ENCODE assay signal across 15 cellular contexts in the genomic region with DNA sequence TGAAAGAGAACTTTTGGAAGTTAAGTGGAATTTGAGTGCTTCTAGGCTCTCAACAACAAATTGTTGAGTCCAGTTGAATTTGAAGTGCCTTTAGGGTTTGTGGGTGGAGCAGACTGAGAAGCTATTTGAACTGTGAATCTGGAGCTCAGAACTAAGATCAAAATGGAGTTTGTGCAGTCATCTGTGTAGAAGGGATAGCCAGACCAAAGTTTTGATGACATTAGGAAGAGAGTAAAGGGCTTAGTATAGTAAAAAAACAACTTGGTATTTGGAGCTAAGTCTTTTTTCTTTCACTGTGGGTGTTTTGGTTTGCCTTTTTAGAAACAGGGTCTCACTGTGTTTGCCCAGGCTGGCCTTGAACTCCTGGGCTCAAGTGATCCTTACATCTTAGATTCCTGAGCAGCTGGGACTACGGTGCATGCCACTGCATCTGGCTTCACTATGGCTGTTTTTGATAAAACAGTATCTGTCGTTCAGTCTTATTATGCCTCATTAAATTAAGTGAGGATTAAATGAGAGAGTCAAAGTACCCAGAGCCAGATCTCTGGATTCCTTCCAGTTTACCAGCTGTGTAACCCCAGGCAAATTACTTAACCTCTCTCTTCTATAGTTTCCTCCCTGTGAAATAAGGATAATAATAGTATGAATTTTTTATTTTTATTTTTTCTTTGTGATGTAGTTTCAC. TPM values are rescaled to one million over a fixed set of nuclear protein-coding genes. Genes with fewer than 3 reads are reported as not detected.
A peak's percentile ranks its signal among the peaks of the same experiment; 100 is the strongest.
DNase-seq lines count a peak whose midpoint lies in the region; ATAC-seq and TF ChIP-seq lines count a peak whose summit lies in the region.
"Had no signal": no experiment of that assay in that cellular context is flagged by ENCODE, and none has a peak within 500 bp of the region (broad histone marks: within the 10 kb centered on the region; RNA-seq: fewer than 3 reads in every experiment).

No MANE protein-coding gene starts in this region.

- H3K27me3 Mint-ChIP-seq in MCF 10A (ENCODE audit: insufficient read depth, unreplicated experiment) (no peaks in the 10 kb centered on the region), type B pancreatic cell (no peaks in the 10 kb centered on the region)
- H3K27me3 Mint-ChIP-seq in activated T-helper 2 cell treated with anti-CD3 and anti-CD28 coated beads, Interferon-gamma antibody, Interleukin-2, Interleukin-4, amounts not matched to agents 10 μg/mL and 5 μg/mL and 100 μg/mL, durations not matched to agents 14 hours and 24 hours and 36 hours (ENCODE audit: low read depth), result no peaks in the 10 kb centered on the region

- no peak for DNase-seq in MCF 10A (ENCODE audit: unreplicated experiment)
- DNase-seq in mammary epithelial cell, result no peak
- DNase-seq in NCI-H2107 treated with DMSO at 0.1 percent for 48 hours (lab: John Stamatoyannopoulos, UW; ENCODE audit: unreplicated experiment), result peak; percentile 66
- no peak for DNase-seq in activated T-helper 2 cell treated with anti-CD3 and anti-CD28 coated beads, Interferon-gamma antibody, Interleukin-2, Interleukin-4, amounts not matched to agents 10 μg/mL and 5 μg/mL and 100 μg/mL, durations not matched to agents 14 hours and 24 hours and 36 hours (ENCODE audit: low spot score)
- DNase-seq in type B pancreatic cell (ENCODE audit: extremely low spot score, unreplicated experiment), result no peak
- DNase-seq in NCI-H1092 (lab: John Stamatoyannopoulos, UW), result no peak
- no peak for DNase-seq in H4 (ENCODE audit: low spot score)
- DNase-seq: amniotic stem cell, H9, mesendoderm, NCI-H2227 treated with DMSO at 0.1 percent for 48 hours, nucleus accumbens, SHP77 treated with DMSO at 0.1 percent for 48 hours had no signal

- CTCF ChIA-PET in MCF 10A (lab: Yijun Ruan, JAX) (interaction anchor here (1.2 to 1.4 kb wide), 2 partner anchors 16 to 96 kb away, joined by 3 to 8 read pairs; no protein-coding TSS in a partner anchor), mammary epithelial cell (lab: Charles Lee; ENCODE audit: low non-redundant PET) (interaction anchor here (0.7 kb wide), 1 partner anchor 29 kb away, joined by 3 read pairs; no protein-coding TSS in a partner anchor)

- H3K4me3 Mint-ChIP-seq in MCF 10A (ENCODE audit: unreplicated experiment) (no peak overlapping the region), type B pancreatic cell (no peak overlapping the region)
- H3K4me3 Mint-ChIP-seq in activated T-helper 2 cell treated with anti-CD3 and anti-CD28 coated beads, Interferon-gamma antibody, Interleukin-2, Interleukin-4, amounts not matched to agents 10 μg/mL and 5 μg/mL and 100 μg/mL, durations not matched to agents 14 hours and 24 hours and 36 hours (ENCODE audit: low read depth), result no peak overlapping the region
- H3K4me3 Mint-ChIP-seq: H9 had no signal

- H3K4me1 Mint-ChIP-seq in MCF 10A (ENCODE audit: insufficient read depth, unreplicated experiment) (peaks cover 24% of the 10 kb centered on the region), type B pancreatic cell (ENCODE audit: unreplicated experiment) (peaks cover 30% of the 10 kb centered on the region)
- peaks cover 47% of the 10 kb centered on the region for H3K4me1 Mint-ChIP-seq in activated T-helper 2 cell treated with anti-CD3 and anti-CD28 coated beads, Interferon-gamma antibody, Interleukin-2, Interleukin-4, amounts not matched to agents 10 μg/mL and 5 μg/mL and 100 μg/mL, durations not matched to agents 14 hours and 24 hours and 36 hours (ENCODE audit: low read depth)

- H3K4me1 ChIP-seq in mammary epithelial cell (ENCODE audit: insufficient read depth, low read length), result peaks cover 5% of the 10 kb centered on the region

- WGBS in mammary epithelial cell (ENCODE audit: low coverage, missing lambda C conversion rate), result 73% methylated on average over 2 of the region's 2 CpGs

- H3K36me3 ChIP-seq in mammary epithelial cell (ENCODE audit: insufficient read depth, low read length), result no peaks in the 10 kb centered on the region

- H3K36me3 Mint-ChIP-seq in MCF 10A (ENCODE audit: insufficient read depth, unreplicated experiment) (peaks cover 21% of the 10 kb centered on the region), type B pancreatic cell (peaks cover 11% of the 10 kb centered on the region)
- peaks cover 38% of the 10 kb centered on the region for H3K36me3 Mint-ChIP-seq in activated T-helper 2 cell treated with anti-CD3 and anti-CD28 coated beads, Interferon-gamma antibody, Interleukin-2, Interleukin-4, amounts not matched to agents 10 μg/mL and 5 μg/mL and 100 μg/mL, durations not matched to agents 14 hours and 24 hours and 36 hours (ENCODE audit: low read depth)

- H4K20me1 ChIP-seq in mammary epithelial cell (ENCODE audit: insufficient read depth, low read length), result no peaks in the 10 kb centered on the region

- no TSS peak for BruUV-seq in MCF 10A (replicated peaks; lab: Mats Ljungman, UMichigan)
- BruUV-seq in mammary epithelial cell (replicated peaks; lab: Mats Ljungman, UMichigan), result no TSS peak

- H2AFZ ChIP-seq in mammary epithelial cell (ENCODE audit: low read depth, low read length), result no peak overlapping the region

- no peaks in the 10 kb centered on the region for H3K9me3 ChIP-seq in mammary epithelial cell (replicated peaks; ENCODE audit: insufficient read depth, low read length)
- H3K9me3 ChIP-seq: gastroesophageal sphincter had no signal

- H3K4me2 ChIP-seq in mammary epithelial cell (ENCODE audit: insufficient read depth, low read depth, low read length), result no peak overlapping the region

- TF ChIP-seq CTCF in MCF 10A (IDR thresholded peaks at IDR 0.05; ENCODE audit: unreplicated experiment), result no peak
- TF ChIP-seq CTCF in mammary epithelial cell (conservative IDR thresholded peaks at IDR 0.05 in 1 of 2, IDR thresholded peaks at IDR 0.05 in 1 of 2; ENCODE audit: extremely low read depth in 1 of 2, insufficient read depth in 1 of 2, low read depth in 1 of 2, low read length in 2 of 2), result no peak
- TF ChIP-seq CTCF in type B pancreatic cell (conservative IDR thresholded peaks at IDR 0.05), result no peak

- intact Hi-C loops in MCF 10A (cut with micrococcal nuclease) (no loop called here), mammary epithelial cell (cut with micrococcal nuclease) (no loop called here)
- intact Hi-C loops in activated T-helper 2 cell treated with anti-CD3 and anti-CD28 coated beads, Interferon-gamma antibody, Interleukin-2, Interleukin-4, amounts not matched to agents 10 μg/mL and 5 μg/mL and 100 μg/mL, durations not matched to agents 14 hours and 24 hours and 36 hours (cut with micrococcal nuclease), result no loop called here

- H3K27ac ChIP-seq in mammary epithelial cell (ENCODE audit: insufficient read depth, low read depth, low read length), result no peak overlapping the region
- H3K27ac ChIP-seq: gastroesophageal sphincter had no signal

- H3K9ac ChIP-seq in mammary epithelial cell (ENCODE audit: insufficient read depth, low read length), result no peak overlapping the region

- H3K4me3 ChIP-seq in mammary epithelial cell (replicated peaks in 1 of 3; ENCODE audit: insufficient read depth in 1 of 3, low read depth in 2 of 3, low read length in 3 of 3), result no peak overlapping the region
- H3K4me3 ChIP-seq: gastroesophageal sphincter had no signal

- H3K27ac Mint-ChIP-seq in MCF 10A (ENCODE audit: low read depth, unreplicated experiment) (peak overlapping the region; percentile 3), type B pancreatic cell (peak overlapping the region; percentile 57)
- H3K27ac Mint-ChIP-seq in activated T-helper 2 cell treated with anti-CD3 and anti-CD28 coated beads, Interferon-gamma antibody, Interleukin-2, Interleukin-4, amounts not matched to agents 10 μg/mL and 5 μg/mL and 100 μg/mL, durations not matched to agents 14 hours and 24 hours and 36 hours, result peak overlapping the region; percentile 42

- POLR2A ChIA-PET in MCF 10A (lab: Yijun Ruan, JAX), result interaction anchor here (0.7 to 0.9 kb wide), 3 partner anchors 10 to 300 kb away, joined by 3 to 4 read pairs (median 3); no protein-coding TSS in a partner anchor

- in situ Hi-C loops in mammary epithelial cell (cut with MboI; ENCODE audit: low sequenced_read_pairs in 2 of 2), result no loop called here

- peaks cover 56% of the 10 kb centered on the region for H3K79me2 ChIP-seq in mammary epithelial cell (ENCODE audit: insufficient read depth, low read length)

- H3K27me3 ChIP-seq in mammary epithelial cell (ENCODE audit: insufficient read depth, low read length), result no peaks in the 10 kb centered on the region
- H3K27me3 ChIP-seq: gastroesophageal sphincter had no signal

- dilution Hi-C loops in mammary epithelial cell (cut with HindIII; ENCODE audit: low sequenced_read_pairs), result no loop called here

- ATAC-seq in GM19452 (IDR thresholded peaks at IDR 0.05; ENCODE audit: unreplicated experiment), result no peak
- ATAC-seq: gastroesophageal sphincter had no signal

- no peaks in the 10 kb centered on the region for H3K9me3 Mint-ChIP-seq in MCF 10A (ENCODE audit: unreplicated experiment)
- no peaks in the 10 kb centered on the region for H3K9me3 Mint-ChIP-seq in activated T-helper 2 cell treated with anti-CD3 and anti-CD28 coated beads, Interferon-gamma antibody, Interleukin-2, Interleukin-4, amounts not matched to agents 10 μg/mL and 5 μg/mL and 100 μg/mL, durations not matched to agents 14 hours and 24 hours and 36 hours
- no peaks in the 10 kb centered on the region for H3K9me3 Mint-ChIP-seq in type B pancreatic cell
- H3K9me3 Mint-ChIP-seq: H9 had no signal

RNA-seq across cellular contexts. Expression of a gene that starts 20.0 kb away (rescaled TPM):
- total RNA-seq in MCF 10A (2022) (39.7 and 62.9 TPM in 2 replicates), mammary epithelial cell (10 to 100 TPM; 56.5 to 84.3 TPM), type B pancreatic cell (ENCODE audit: low replicate concordance) (108 and 114 TPM in 2 replicates)
- polyA plus RNA-seq in mammary epithelial cell, result 120 TPM
- 92.7 TPM for polyA minus RNA-seq in mammary epithelial cell
- 179 and 195 TPM in 2 replicates for total RNA-seq in activated T-helper 2 cell treated with anti-CD3 and anti-CD28 coated beads, Interferon-gamma antibody, Interleukin-2, Interleukin-4, amounts not matched to agents 10 μg/mL and 5 μg/mL and 100 μg/mL, durations not matched to agents 14 hours and 24 hours and 36 hours
- 115 and 126 TPM in 2 replicates for total RNA-seq in H4 (2014; rRNA removed; shearing (Covaris generic))

RNA-seq across cellular contexts. Expression of a gene that starts 24.2 kb away (rescaled TPM):
- total RNA-seq in MCF 10A (2022), result 0.65 and 1.0 TPM in 2 replicates
- total RNA-seq in mammary epithelial cell, result 10 to 100 TPM; 13.0 to 16.1 TPM
- 15.3 TPM for polyA plus RNA-seq in mammary epithelial cell
- 13.9 TPM for polyA minus RNA-seq in mammary epithelial cell
- 42.5 and 45.0 TPM in 2 replicates for total RNA-seq in activated T-helper 2 cell treated with anti-CD3 and anti-CD28 coated beads, Interferon-gamma antibody, Interleukin-2, Interleukin-4, amounts not matched to agents 10 μg/mL and 5 μg/mL and 100 μg/mL, durations not matched to agents 14 hours and 24 hours and 36 hours
- 247 and 465 TPM in 2 replicates for total RNA-seq in type B pancreatic cell (ENCODE audit: low replicate concordance)
- total RNA-seq in H4 (2014; rRNA removed; shearing (Covaris generic)), result 102 and 133 TPM in 2 replicates

RNA-seq across cellular contexts. Expression of a gene that starts 50.4 kb away (rescaled TPM):
- 13.4 and 19.0 TPM in 2 replicates for total RNA-seq in MCF 10A (2022)
- 1 to 10 TPM; 1.8 to 6.4 TPM for total RNA-seq in mammary epithelial cell
- 1.1 TPM for polyA plus RNA-seq in mammary epithelial cell
- not detected for polyA minus RNA-seq in mammary epithelial cell
- 5.4 and 6.1 TPM in 2 replicates for total RNA-seq in activated T-helper 2 cell treated with anti-CD3 and anti-CD28 coated beads, Interferon-gamma antibody, Interleukin-2, Interleukin-4, amounts not matched to agents 10 μg/mL and 5 μg/mL and 100 μg/mL, durations not matched to agents 14 hours and 24 hours and 36 hours
- 4.7 and 8.7 TPM in 2 replicates for total RNA-seq in type B pancreatic cell (ENCODE audit: low replicate concordance)
- total RNA-seq in H4 (2014; rRNA removed; shearing (Covaris generic)), result 0.12 and 0.16 TPM in 2 replicates

RNA-seq across cellular contexts. Expression of a gene that starts 50.5 kb away (rescaled TPM):
- total RNA-seq in MCF 10A (2022) (2.0 and 2.3 TPM in 2 replicates), mammary epithelial cell (1 to 10 TPM; 1.0 to 1.2 TPM), type B pancreatic cell (ENCODE audit: low replicate concordance) (2.1 and 3.8 TPM in 2 replicates)
- polyA plus RNA-seq in mammary epithelial cell, result 0.08 TPM
- not detected for polyA minus RNA-seq in mammary epithelial cell
- total RNA-seq in activated T-helper 2 cell treated with anti-CD3 and anti-CD28 coated beads, Interferon-gamma antibody, Interleukin-2, Interleukin-4, amounts not matched to agents 10 μg/mL and 5 μg/mL and 100 μg/mL, durations not matched to agents 14 hours and 24 hours and 36 hours, result 1.1 TPM in 2 replicates
- 0.08 and 0.90 TPM in 2 replicates for total RNA-seq in H4 (2014; rRNA removed; shearing (Covaris generic))

Comparison
In these comparisons a context has a peak if more than half of its experiments do, and no peak if none do; other contexts are left out.
1. H3K27ac Mint-ChIP-seq: peak in every context shown above with its lines; median percentile 57 in type B pancreatic cell; 42 in activated T-helper 2 cell treated with anti-CD3 and anti-CD28 coated beads, Interferon-gamma antibody, Interleukin-2, Interleukin-4, amounts not matched to agents 10 μg/mL and 5 μg/mL and 100 μg/mL, durations not matched to agents 14 hours and 24 hours and 36 hours; 3 in MCF 10A.